ENCODE assay signal across 7 cellular contexts in genomic region chr6:1381397-1382330, GRCh38. TPM values are rescaled to one million over a fixed set of nuclear protein-coding genes. Genes with fewer than 3 reads are reported as not detected.
DNase-seq lines count a peak whose midpoint lies in the region; ATAC-seq and TF ChIP-seq lines count a peak whose summit lies in the region.

No MANE protein-coding gene starts in this region.

- no peaks in the 10 kb centered on the region for H3K36me3 ChIP-seq in gastroesophageal sphincter
- no peaks in the 10 kb centered on the region for H3K36me3 ChIP-seq in ovary
- no peaks in the 10 kb centered on the region for H3K36me3 ChIP-seq in aorta (ENCODE audit: control insufficient read depth in 1 of 2, insufficient read depth in 2 of 2, low read length in 1 of 2)

- WGBS in gastroesophageal sphincter (ENCODE audit: low coverage in 1 of 2), 2 donors = 6 to 13% methylated on average over 1 to 11 of the region's 90 CpGs
- 1 to 2% (median 1%) methylated on average over 65 to 88 of the region's 90 CpGs for WGBS in ovary, 3 donors
- 0 to 1% methylated on average over 68 to 89 of the region's 90 CpGs for WGBS in aorta, 2 donors

- ATAC-seq in gastroesophageal sphincter (peak; percentile 71), aorta (ENCODE audit: low FRiP score) (peak; percentile 83), HG03095 (IDR thresholded peaks at IDR 0.05; ENCODE audit: unreplicated experiment) (no peak)

- in situ Hi-C loops in GM13977 (cut with MboI; ENCODE audit: low pct_unique_long_range_greater_than_20kb, low sequenced_read_pairs, unreplicated experiment) = loop anchor here (10.0 to 25.0 kb wide), 2 partner anchors 587 to 794 kb away; no protein-coding TSS in a partner anchor

- H3K9me3 ChIP-seq in gastroesophageal sphincter (no peaks in the 10 kb centered on the region), ovary (no peaks in the 10 kb centered on the region), aorta (ENCODE audit: control insufficient read depth, low read length) (no peaks in the 10 kb centered on the region)

- DNase-seq in GM13977 (ENCODE audit: low spot score) (peak; percentile 83), NCI-H82 treated with DMSO at 0.1 percent for 48 hours (lab: John Stamatoyannopoulos, UW; ENCODE audit: unreplicated experiment) (peak; percentile 19), activated T-helper 1 cell treated with Interleukin-2 at 50 U/mL for 16 hours (ENCODE audit: low read depth) (peak; percentile 29), ovary (peak in 3 of 5 donors; percentile 28 to 62 (median 50)), aorta (peak in 1 of 2 donors; percentile 84)

- intact Hi-C loops in ovary (cut with DNase I) = no loop called here
- intact Hi-C loops in aorta (cut with DNase I) = loop anchor here (5.0 kb wide), 2 partner anchors 584 to 789 kb away; no protein-coding TSS in a partner anchor

- peak overlapping the region; percentile 71 to 97 (median 94) for H3K27ac ChIP-seq in gastroesophageal sphincter
- H3K27ac ChIP-seq in ovary = no peak overlapping the region
- H3K27ac ChIP-seq in aorta (ENCODE audit: low read depth in 1 of 2, low read length in 2 of 2) = no peak overlapping the region

- TF ChIP-seq EP300 in gastroesophageal sphincter (IDR thresholded peaks at IDR 0.05) = no peak
- no peak for TF ChIP-seq EP300 in ovary (IDR thresholded peaks at IDR 0.05)

- TF ChIP-seq CTCF in GM13977 (IDR thresholded peaks at IDR 0.05; ENCODE audit: extremely low read depth, insufficient read depth, missing control alignments) (peak; percentile 94), gastroesophageal sphincter (IDR thresholded peaks at IDR 0.05) (peak in 3 of 4 experiments; percentile 91 to 99 (median 99)), ovary (IDR thresholded peaks at IDR 0.05) (peak in 1 of 3 donors; percentile 60)

- H3K4me3 ChIP-seq in gastroesophageal sphincter (peak overlapping the region; percentile 26 to 85), ovary (peak overlapping the region; percentile 24), aorta (ENCODE audit: low read length in 2 of 2) (no peak overlapping the region)

- H3K27me3 ChIP-seq in gastroesophageal sphincter (peaks cover 84% of the 10 kb centered on the region), ovary (peaks cover 7% of the 10 kb centered on the region), aorta (ENCODE audit: control insufficient read depth in 1 of 2, insufficient read depth in 2 of 2, low read length in 1 of 2) (no peaks in the 10 kb centered on the region)

- peaks cover 0 to 91% (median 21%) of the 10 kb centered on the region in 3 donors for H3K4me1 ChIP-seq in gastroesophageal sphincter
- peaks cover 3% of the 10 kb centered on the region for H3K4me1 ChIP-seq in ovary (ENCODE audit: insufficient read depth)
- H3K4me1 ChIP-seq in aorta (ENCODE audit: control insufficient read depth in 1 of 2, insufficient read depth in 2 of 2, low read length in 2 of 2) = no peaks in the 10 kb centered on the region

- TF ChIP-seq POLR2A in gastroesophageal sphincter (IDR thresholded peaks at IDR 0.05) = peak; percentile 17 to 41
- no peak for TF ChIP-seq POLR2A in ovary (IDR thresholded peaks at IDR 0.05)

RNA-seq across cellular contexts. Expression of gene FOXF2, which starts 7.7 kb away (rescaled TPM):
- total RNA-seq in gastroesophageal sphincter = 100 to 1,000 TPM in 2 of 4 donors, 10 to 100 TPM in 2; 41.7 to 154 (median 91.9) TPM
- under 1 TPM in 2 of 7 donors, not detected in 5; 0.10 to 0.12 TPM for total RNA-seq in ovary
- under 1 TPM; 0.05 to 0.18 TPM for polyA plus RNA-seq in ovary
- total RNA-seq in aorta = under 1 TPM; 0.52 to 0.69 TPM
- not detected for polyA plus RNA-seq in aorta

Comparison
In these comparisons a context has a peak if more than half of its experiments do, and no peak if none do; other contexts are left out.
1. H3K27ac ChIP-seq: peak in gastroesophageal sphincter (4 of 4); none in ovary (0 of 2) and aorta (0 of 2).
2. H3K4me3 ChIP-seq: peak in gastroesophageal sphincter (2 of 2) and ovary (single experiment); none in aorta (0 of 2).
3. RNA of gene FOXF2, which starts 7.7 kb away (total RNA-seq): 41.7 to 154 TPM in gastroesophageal sphincter; 0.52 to 0.69 TPM in aorta and 0.10 to 0.12 TPM in ovary; every median in the first group is over 10 times any median in the second.
4. intact Hi-C loops: an anchor here in aorta (5.0 kb wide); none called in ovary.